8 cellular contexts compared by ENCODE assay signal in genomic region chr2:72893594-72894319, GRCh38. TPM values are rescaled to one million over a fixed set of nuclear protein-coding genes. Genes with fewer than 3 reads are reported as not detected.
DNase-seq lines count a peak whose midpoint lies in the region; ATAC-seq, FAIRE-seq and TF ChIP-seq lines count a peak whose summit lies in the region.

No MANE protein-coding gene starts in this region.

- no peaks in the 10 kb centered on the region for H3K36me3 Mint-ChIP-seq in activated naive CD4-positive, alpha-beta T cell treated with anti-CD3 and anti-CD28 coated beads, Interleukin-2, amount 50 U/mL, for 72 hours

- no peak overlapping the region for H3K27ac Mint-ChIP-seq in activated naive CD4-positive, alpha-beta T cell treated with anti-CD3 and anti-CD28 coated beads, Interleukin-2, amount 50 U/mL, for 72 hours

- H3K36me3 ChIP-seq in right atrium auricular region: peaks cover 12% of the 10 kb centered on the region

- DNase-seq in D721Med (ENCODE audit: insufficient read length, low spot score) (no peak), NCI-H748 treated with DMSO at 0.1 percent for 48 hours (lab: John Stamatoyannopoulos, UW) (peak; percentile 17), right atrium auricular region (ENCODE audit: low spot score) (no peak)
- peak in 1 of 2 donors; percentile 54 for DNase-seq in activated naive CD4-positive, alpha-beta T cell treated with anti-CD3 and anti-CD28 coated beads, Interleukin-2, amount 50 U/mL, for 72 hours (ENCODE audit: low spot score in 2 of 2)
- DNase-seq in stimulated activated CD4-positive, alpha-beta T cell treated with anti-CD3 and anti-CD28 coated beads, Interleukin-15, amount 100 ng/mL, for 48 hours (ENCODE audit: low read depth in 2 of 2): peak; percentile 24 to 28
- DNase-seq in stimulated activated naive CD4-positive, alpha-beta T cell (lab: John Stamatoyannopoulos, UW): no peak

- peaks cover 0 to 27% of the 10 kb centered on the region in 2 donors for H3K4me1 ChIP-seq in right atrium auricular region

- H3K4me3 ChIP-seq in right atrium auricular region: no peak overlapping the region

- peak; percentile 63 for ATAC-seq in GM19023 (IDR thresholded peaks at IDR 0.05; ENCODE audit: unreplicated experiment)
- ATAC-seq in HG03095 (IDR thresholded peaks at IDR 0.05; ENCODE audit: unreplicated experiment): peak; percentile 51
- peak; percentile 60 to 74 for ATAC-seq in activated naive CD4-positive, alpha-beta T cell treated with anti-CD3 and anti-CD28 coated beads, Interleukin-2, amount 50 U/mL, for 72 hours

- no peak overlapping the region for H3K27ac ChIP-seq in right atrium auricular region

- TF ChIP-seq CTCF in D721Med (IDR thresholded peaks at IDR 0.05; ENCODE audit: insufficient read depth, missing control alignments): peak; percentile 61
- TF ChIP-seq CTCF in right atrium auricular region (IDR thresholded peaks at IDR 0.05): peak; percentile 42 to 78

- no peaks in the 10 kb centered on the region for H3K27me3 ChIP-seq in right atrium auricular region

- H3K9me3 ChIP-seq in right atrium auricular region: no peaks in the 10 kb centered on the region

- no peaks in the 10 kb centered on the region for H3K9me3 Mint-ChIP-seq in activated naive CD4-positive, alpha-beta T cell treated with anti-CD3 and anti-CD28 coated beads, Interleukin-2, amount 50 U/mL, for 72 hours

- no peak for FAIRE-seq in D721Med (lab: Jason Lieb, UNC)

RNA-seq across cellular contexts. Expression of gene SPR, which starts 6.5 kb away (rescaled TPM):
- 1 to 10 TPM; 6.6 to 9.3 TPM for total RNA-seq in activated naive CD4-positive, alpha-beta T cell treated with anti-CD3 and anti-CD28 coated beads, Interleukin-2, amount 50 U/mL, for 72 hours
- 10 to 100 TPM; 34.5 to 47.8 TPM for total RNA-seq in right atrium auricular region

RNA-seq across cellular contexts. Expression of gene EMX1, which starts 23.6 kb away (rescaled TPM):
- total RNA-seq in activated naive CD4-positive, alpha-beta T cell treated with anti-CD3 and anti-CD28 coated beads, Interleukin-2, amount 50 U/mL, for 72 hours: not detected
- under 1 TPM in 1 of 2 donors, not detected in 1; 0.31 TPM for total RNA-seq in right atrium auricular region

Comparison
In these comparisons a context has a peak if more than half of its experiments do, and no peak if none do; other contexts are left out.
1. DNase-seq: peak in NCI-H748 treated with DMSO at 0.1 percent for 48 hours (single experiment) and stimulated activated CD4-positive, alpha-beta T cell treated with anti-CD3 and anti-CD28 coated beads, Interleukin-15, amount 100 ng/mL, for 48 hours (2 of 2); none in D721Med (single experiment), right atrium auricular region (single experiment) and stimulated activated naive CD4-positive, alpha-beta T cell (0 of 6).
2. Peak in every context shown above with its lines, with median percentiles within 50 percentile points of each other: ATAC-seq.